Comparison of ENCODE assay signal across 27 cellular contexts in genomic region chr20:19491241-19491640, GRCh38.
"Had no signal": no experiment of that assay in that cellular context is flagged by ENCODE, and none has a peak within 500 bp of the region (broad histone marks: within the 10 kb centered on the region; RNA-seq: fewer than 3 reads in every experiment).

No MANE protein-coding gene starts in this region.

- H3K27me3 ChIP-seq: neural progenitor cell, ovary, right lobe of liver, sigmoid colon, suprapubic skin, testis, thyroid gland, transverse colon, upper lobe of left lung, uterus had no signal

- FAIRE-seq: small intestine had no signal

- H3K4me1 ChIP-seq: neural progenitor cell, parathyroid adenoma, right lobe of liver, sigmoid colon, suprapubic skin, thyroid gland, transverse colon, upper lobe of left lung, uterus had no signal

- H3K4me3 ChIP-seq: neural progenitor cell, ovary, psoas muscle, right lobe of liver, sigmoid colon, suprapubic skin, testis, thyroid gland, transverse colon, upper lobe of left lung, uterus had no signal

- H3K4me2 ChIP-seq: neural progenitor cell had no signal

- H3K9me3 ChIP-seq: ovary, psoas muscle, right lobe of liver, sigmoid colon, suprapubic skin, testis, thyroid gland, transverse colon, upper lobe of left lung, uterus had no signal

- H3K36me3 ChIP-seq: neural progenitor cell, ovary, right lobe of liver, sigmoid colon, suprapubic skin, thyroid gland, transverse colon, upper lobe of left lung, uterus had no signal

- DNase-seq: naive B cell; naive thymus-derived CD8-positive, alpha-beta T cell; nephron progenitor cell; occipital lobe; ovary; posterior cingulate gyrus; psoas muscle; right cardiac atrium; right lobe of liver; sigmoid colon; small intestine; stimulated activated CD4-positive, alpha-beta T cell treated with anti-CD3 and anti-CD28 coated beads, Interleukin-15, amount 100 ng/mL, for 24 hours; stimulated activated CD4-positive, alpha-beta T cell treated with anti-CD3 and anti-CD28 coated beads, Interleukin-2, amount 100 ng/mL, for 24 hours; stimulated activated CD4-positive, alpha-beta T cell treated with anti-CD3 and anti-CD28 coated beads, Interleukin-2, amount 100 ng/mL, for 48 hours; stimulated activated CD4-positive, alpha-beta T cell treated with anti-CD3 and anti-CD28 coated beads, Interleukin-4, amount 100 ng/mL, for 24 hours; stimulated activated naive B cell treated with anti-CD40 and anti-IgM and Interleukin-4, amounts not matched to agents 10 μg/mL and 1 μg/mL and 100 μg/mL, for 72 hours; stimulated activated naive CD8-positive, alpha-beta T cell treated with anti-CD3 and anti-CD28 coated beads, Interleukin-15, amount 100 ng/mL, for 72 hours; stimulated activated naive CD8-positive, alpha-beta T cell treated with anti-CD3 and anti-CD28 coated beads, Interleukin-15, Interleukin-2, amounts not matched to agents 100 U/mL and 50 U/mL, for 24 hours; substantia nigra; testis; thyroid gland; transverse colon; upper lobe of left lung; uterus had no signal

- H3K27ac ChIP-seq: neural progenitor cell, ovary, parathyroid adenoma, psoas muscle, right lobe of liver, sigmoid colon, suprapubic skin, testis, thyroid gland, transverse colon, upper lobe of left lung, uterus had no signal

- H3K9ac ChIP-seq: neural progenitor cell, parathyroid adenoma had no signal

- H2AFZ ChIP-seq: neural progenitor cell, parathyroid adenoma had no signal

- H3K79me2 ChIP-seq: parathyroid adenoma had no signal
